Comparison of ENCODE assay signal across 15 cellular contexts in the genomic region with DNA sequence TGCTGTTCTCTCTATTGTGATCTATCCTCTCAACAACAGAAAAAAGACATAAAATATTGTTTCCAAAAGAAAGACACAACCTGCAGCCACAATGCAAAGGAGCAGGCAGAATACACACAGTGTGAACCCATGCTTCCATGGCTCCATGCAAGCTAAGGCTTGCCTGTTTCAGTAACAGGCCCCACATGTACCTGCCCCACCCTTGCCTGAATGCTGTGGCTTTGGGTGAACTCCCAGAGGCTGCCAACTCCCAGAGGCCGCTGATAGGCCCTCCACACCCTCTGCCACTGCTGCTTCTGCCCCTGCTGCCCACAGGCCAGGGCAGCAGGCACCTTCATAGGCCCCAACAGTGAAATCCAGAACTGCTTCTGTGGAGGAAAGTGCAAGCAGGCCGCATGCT. TPM values are rescaled to one million over a fixed set of nuclear protein-coding genes. Genes with fewer than 3 reads are reported as not detected.
"Had no signal": no experiment of that assay in that cellular context is flagged by ENCODE, and none has a peak within 500 bp of the region (broad histone marks: within the 10 kb centered on the region; RNA-seq: fewer than 3 reads in every experiment).

No MANE protein-coding gene starts in this region.

- DNase-seq: activated CD8-positive, alpha-beta memory T cell treated with anti-CD3 and anti-CD28 coated beads, Interleukin-2, amount 50 U/mL, for 48 hours; activated CD8-positive, alpha-beta T cell treated with anti-CD3 and anti-CD28 coated beads for 36 hours; activated naive CD8-positive, alpha-beta T cell treated with anti-CD3 and anti-CD28 coated beads, Interleukin-2, amount 10 ng/mL, durations not matched to agents 7 days and 5 days; aorta; hypothalamus; immature natural killer cell; left cardiac atrium; ovary; stimulated activated CD4-positive, alpha-beta T cell treated with anti-CD3 and anti-CD28 coated beads, Interleukin-4, amount 100 ng/mL, for 1 hour; T-helper 9 cell had no signal

- H3K27me3 Mint-ChIP-seq: activated CD8-positive, alpha-beta T cell treated with anti-CD3 and anti-CD28 coated beads for 36 hours; activated naive CD8-positive, alpha-beta T cell treated with anti-CD3 and anti-CD28 coated beads, Interleukin-2, amount 10 ng/mL, durations not matched to agents 7 days and 5 days; stimulated activated naive CD8-positive, alpha-beta T cell treated with anti-CD3 and anti-CD28 coated beads, Interleukin-15, Interleukin-2, amounts not matched to agents 100 ng/mL and 50 ng/mL, for 24 hours had no signal

- ATAC-seq: activated CD8-positive, alpha-beta T cell treated with anti-CD3 and anti-CD28 coated beads for 36 hours; left cardiac atrium had no signal

- H3K9me3 Mint-ChIP-seq: stimulated activated naive CD8-positive, alpha-beta T cell treated with anti-CD3 and anti-CD28 coated beads, Interleukin-15, Interleukin-2, amounts not matched to agents 100 ng/mL and 50 ng/mL, for 24 hours had no signal

- H3K36me3 Mint-ChIP-seq: activated naive CD8-positive, alpha-beta T cell treated with anti-CD3 and anti-CD28 coated beads, Interleukin-2, amount 10 ng/mL, durations not matched to agents 7 days and 5 days had no signal

- H3K4me1 Mint-ChIP-seq: nephron had no signal

- H3K27ac Mint-ChIP-seq: activated CD8-positive, alpha-beta T cell treated with anti-CD3 and anti-CD28 coated beads for 36 hours; activated naive CD8-positive, alpha-beta T cell treated with anti-CD3 and anti-CD28 coated beads, Interleukin-2, amount 10 ng/mL, durations not matched to agents 7 days and 5 days; immature natural killer cell; nephron; stimulated activated naive CD8-positive, alpha-beta T cell treated with anti-CD3 and anti-CD28 coated beads, Interleukin-15, Interleukin-2, amounts not matched to agents 100 ng/mL and 50 ng/mL, for 24 hours had no signal

- H3K4me3 Mint-ChIP-seq: activated CD8-positive, alpha-beta T cell treated with anti-CD3 and anti-CD28 coated beads for 36 hours; activated naive CD8-positive, alpha-beta T cell treated with anti-CD3 and anti-CD28 coated beads, Interleukin-2, amount 10 ng/mL, durations not matched to agents 7 days and 5 days; immature natural killer cell; nephron; stimulated activated naive CD8-positive, alpha-beta T cell treated with anti-CD3 and anti-CD28 coated beads, Interleukin-15, Interleukin-2, amounts not matched to agents 100 ng/mL and 50 ng/mL, for 24 hours had no signal

- H3K4me3 ChIP-seq: cardiac muscle cell, lung, ovary, vagina had no signal

RNA-seq across cellular contexts. Expression of a gene that starts 24.4 kb away (rescaled TPM):
- total RNA-seq: activated CD8-positive, alpha-beta T cell treated with anti-CD3 and anti-CD28 coated beads for 36 hours; activated naive CD8-positive, alpha-beta T cell treated with anti-CD3 and anti-CD28 coated beads, Interleukin-2, amount 10 ng/mL, durations not matched to agents 7 days and 5 days; cardiac muscle cell had no signal
